Comparison of ENCODE assay signal across 19 cellular contexts in genomic region chr19:39211731-39212376, GRCh38. TPM values are rescaled to one million over a fixed set of nuclear protein-coding genes. Genes with fewer than 3 reads are reported as not detected.
"Had no signal": no experiment of that assay in that cellular context is flagged by ENCODE, and none has a peak within 500 bp of the region (broad histone marks: within the 10 kb centered on the region; RNA-seq: fewer than 3 reads in every experiment).

No MANE protein-coding gene starts in this region.

- H3K36me3 ChIP-seq: lower lobe of right lung, neutrophil, tibial artery had no signal

- H3K9me3 ChIP-seq: lower lobe of right lung, neutrophil had no signal

- H3K9me3 Mint-ChIP-seq: activated CD4-positive, alpha-beta memory T cell treated with anti-CD3 and anti-CD28 coated beads, Interleukin-2, amount 10 ng/mL, durations not matched to agents 7 days and 5 days; activated naive CD4-positive, alpha-beta T cell treated with anti-CD3 and anti-CD28 coated beads for 36 hours; activated T-helper 1 cell treated with anti-CD3 and anti-CD28 coated beads, Interleukin-12 subunit alpha, Interleukin-12 subunit beta, Interleukin-2, Interleukin-4 antibody, amounts not matched to agents 30 ng/mL and 10 ng/mL and 1 ng/mL, durations not matched to agents 14 hours and 24 hours and 36 hours; dendritic cell treated with granulocyte-macrophage colony-stimulating factor and Interleukin-4, amounts not matched to agents 40 ng/mL and 50 ng/mL, for 4 days had no signal

- H3K36me3 Mint-ChIP-seq: brain had no signal

- H3K4me3 Mint-ChIP-seq: activated CD4-positive, alpha-beta memory T cell treated with anti-CD3 and anti-CD28 coated beads, Interleukin-2, amount 10 ng/mL, durations not matched to agents 7 days and 5 days; activated CD4-positive, alpha-beta T cell treated with anti-CD3 and anti-CD28 coated beads for 36 hours; activated naive CD4-positive, alpha-beta T cell treated with anti-CD3 and anti-CD28 coated beads for 36 hours; activated T-helper 1 cell treated with anti-CD3 and anti-CD28 coated beads, Interleukin-12 subunit alpha, Interleukin-12 subunit beta, Interleukin-2, Interleukin-4 antibody, amounts not matched to agents 30 ng/mL and 10 ng/mL and 1 ng/mL, durations not matched to agents 14 hours and 24 hours and 36 hours; brain; dendritic cell treated with granulocyte-macrophage colony-stimulating factor and Interleukin-4, amounts not matched to agents 40 ng/mL and 50 ng/mL, for 4 days; naive B cell had no signal

- H3K27ac ChIP-seq: lower lobe of right lung, neutrophil, tibial artery, VCaP had no signal

- DNase-seq: amygdala, cerebellar nuclear complex, midbrain, T1000, tibial artery had no signal

- H3K4me1 ChIP-seq: lower lobe of right lung, tibial artery had no signal

- H3K27ac Mint-ChIP-seq: activated CD4-positive, alpha-beta memory T cell treated with anti-CD3 and anti-CD28 coated beads, Interleukin-2, amount 10 ng/mL, durations not matched to agents 7 days and 5 days; activated CD4-positive, alpha-beta T cell treated with anti-CD3 and anti-CD28 coated beads for 36 hours; activated naive CD4-positive, alpha-beta T cell treated with anti-CD3 and anti-CD28 coated beads for 36 hours; activated T-helper 1 cell treated with anti-CD3 and anti-CD28 coated beads, Interleukin-12 subunit alpha, Interleukin-12 subunit beta, Interleukin-2, Interleukin-4 antibody, amounts not matched to agents 30 ng/mL and 10 ng/mL and 1 ng/mL, durations not matched to agents 14 hours and 24 hours and 36 hours; brain; dendritic cell treated with granulocyte-macrophage colony-stimulating factor and Interleukin-4, amounts not matched to agents 40 ng/mL and 50 ng/mL, for 4 days; progenitor cell of endocrine pancreas had no signal

- H3K4me1 Mint-ChIP-seq: activated CD4-positive, alpha-beta memory T cell treated with anti-CD3 and anti-CD28 coated beads, Interleukin-2, amount 10 ng/mL, durations not matched to agents 7 days and 5 days; activated CD4-positive, alpha-beta T cell treated with anti-CD3 and anti-CD28 coated beads for 36 hours; brain; naive B cell had no signal

- H3K4me3 ChIP-seq: lower lobe of right lung, smooth muscle cell, tibial artery had no signal

RNA-seq across cellular contexts. Expression of gene SYCN, which starts 7.8 kb away (rescaled TPM):
- total RNA-seq: activated CD4-positive, alpha-beta memory T cell treated with anti-CD3 and anti-CD28 coated beads, Interleukin-2, amount 10 ng/mL, durations not matched to agents 7 days and 5 days; activated CD4-positive, alpha-beta T cell treated with anti-CD3 and anti-CD28 coated beads for 36 hours; activated naive CD4-positive, alpha-beta T cell treated with anti-CD3 and anti-CD28 coated beads for 36 hours; activated T-helper 1 cell treated with anti-CD3 and anti-CD28 coated beads, Interleukin-12 subunit alpha, Interleukin-12 subunit beta, Interleukin-2, Interleukin-4 antibody, amounts not matched to agents 30 ng/mL and 10 ng/mL and 1 ng/mL, durations not matched to agents 14 hours and 24 hours and 36 hours; epithelial cell of proximal tubule; lower lobe of right lung; progenitor cell of endocrine pancreas; right cardiac atrium; smooth muscle cell had no signal
- polyA plus RNA-seq: right cardiac atrium, smooth muscle cell had no signal

RNA-seq across cellular contexts. Expression of gene NCCRP1, which starts 15.1 kb away (rescaled TPM):
- total RNA-seq: activated CD4-positive, alpha-beta memory T cell treated with anti-CD3 and anti-CD28 coated beads, Interleukin-2, amount 10 ng/mL, durations not matched to agents 7 days and 5 days; activated CD4-positive, alpha-beta T cell treated with anti-CD3 and anti-CD28 coated beads for 36 hours; activated naive CD4-positive, alpha-beta T cell treated with anti-CD3 and anti-CD28 coated beads for 36 hours; activated T-helper 1 cell treated with anti-CD3 and anti-CD28 coated beads, Interleukin-12 subunit alpha, Interleukin-12 subunit beta, Interleukin-2, Interleukin-4 antibody, amounts not matched to agents 30 ng/mL and 10 ng/mL and 1 ng/mL, durations not matched to agents 14 hours and 24 hours and 36 hours; right cardiac atrium had no signal
- polyA plus RNA-seq: right cardiac atrium had no signal

RNA-seq across cellular contexts. Expression of gene IFNL3, which starts 33.0 kb away (rescaled TPM):
- total RNA-seq: activated CD4-positive, alpha-beta memory T cell treated with anti-CD3 and anti-CD28 coated beads, Interleukin-2, amount 10 ng/mL, durations not matched to agents 7 days and 5 days; activated T-helper 1 cell treated with anti-CD3 and anti-CD28 coated beads, Interleukin-12 subunit alpha, Interleukin-12 subunit beta, Interleukin-2, Interleukin-4 antibody, amounts not matched to agents 30 ng/mL and 10 ng/mL and 1 ng/mL, durations not matched to agents 14 hours and 24 hours and 36 hours; epithelial cell of proximal tubule; lower lobe of right lung; progenitor cell of endocrine pancreas; right cardiac atrium; smooth muscle cell had no signal
- polyA plus RNA-seq: right cardiac atrium had no signal

RNA-seq across cellular contexts. Expression of gene IFNL4, which starts 36.8 kb away (rescaled TPM):
- total RNA-seq: activated CD4-positive, alpha-beta memory T cell treated with anti-CD3 and anti-CD28 coated beads, Interleukin-2, amount 10 ng/mL, durations not matched to agents 7 days and 5 days; activated CD4-positive, alpha-beta T cell treated with anti-CD3 and anti-CD28 coated beads for 36 hours; activated naive CD4-positive, alpha-beta T cell treated with anti-CD3 and anti-CD28 coated beads for 36 hours; activated T-helper 1 cell treated with anti-CD3 and anti-CD28 coated beads, Interleukin-12 subunit alpha, Interleukin-12 subunit beta, Interleukin-2, Interleukin-4 antibody, amounts not matched to agents 30 ng/mL and 10 ng/mL and 1 ng/mL, durations not matched to agents 14 hours and 24 hours and 36 hours; epithelial cell of proximal tubule; lower lobe of right lung; progenitor cell of endocrine pancreas; right cardiac atrium; smooth muscle cell had no signal
- polyA plus RNA-seq: right cardiac atrium had no signal

RNA-seq across cellular contexts. Expression of gene IFNL2, which starts 56.3 kb away (rescaled TPM):
- total RNA-seq: activated CD4-positive, alpha-beta memory T cell treated with anti-CD3 and anti-CD28 coated beads, Interleukin-2, amount 10 ng/mL, durations not matched to agents 7 days and 5 days; activated CD4-positive, alpha-beta T cell treated with anti-CD3 and anti-CD28 coated beads for 36 hours; activated T-helper 1 cell treated with anti-CD3 and anti-CD28 coated beads, Interleukin-12 subunit alpha, Interleukin-12 subunit beta, Interleukin-2, Interleukin-4 antibody, amounts not matched to agents 30 ng/mL and 10 ng/mL and 1 ng/mL, durations not matched to agents 14 hours and 24 hours and 36 hours; epithelial cell of proximal tubule; lower lobe of right lung; progenitor cell of endocrine pancreas; right cardiac atrium; smooth muscle cell had no signal
- polyA plus RNA-seq: right cardiac atrium, smooth muscle cell had no signal
